Comparison of ENCODE assay signal across 12 cellular contexts in genomic region chr4:40183615-40184411, GRCh38. TPM values are rescaled to one million over a fixed set of nuclear protein-coding genes. Genes with fewer than 3 reads are reported as not detected.
A peak's percentile ranks its signal among the peaks of the same experiment; 100 is the strongest.
DNase-seq lines count a peak whose midpoint lies in the region; ATAC-seq and TF ChIP-seq lines count a peak whose summit lies in the region.
"Had no signal": no experiment of that assay in that cellular context is flagged by ENCODE, and none has a peak within 500 bp of the region (broad histone marks: within the 10 kb centered on the region; RNA-seq: fewer than 3 reads in every experiment).

No MANE protein-coding gene starts in this region.

- peak overlapping the region; percentile 77 for H3K27ac Mint-ChIP-seq in activated T-helper 2 cell treated with anti-CD3 and anti-CD28 coated beads, Interferon-gamma antibody, Interleukin-2, Interleukin-4, amounts not matched to agents 10 μg/mL and 5 μg/mL and 100 μg/mL, durations not matched to agents 14 hours and 24 hours and 36 hours
- H3K27ac Mint-ChIP-seq: nephron had no signal

- no peak overlapping the region for H3K9ac ChIP-seq in neuronal stem cell (ENCODE audit: low read depth, low read length, poor library complexity)

- H3K27ac ChIP-seq in neuronal stem cell (replicated peaks; ENCODE audit: low read length) = no peak overlapping the region
- peak overlapping the region in 1 of 12 donors; percentile 46 for H3K27ac ChIP-seq in heart left ventricle
- H3K27ac ChIP-seq: gastroesophageal sphincter, PC-9 had no signal

- H3K18ac ChIP-seq in neuronal stem cell (ENCODE audit: low read length) = no peak overlapping the region

- no peak for DNase-seq in activated T-helper 2 cell treated with anti-CD3 and anti-CD28 coated beads, Interferon-gamma antibody, Interleukin-2, Interleukin-4, amounts not matched to agents 10 μg/mL and 5 μg/mL and 100 μg/mL, durations not matched to agents 14 hours and 24 hours and 36 hours (ENCODE audit: low spot score)
- no peak for DNase-seq in neuronal stem cell (ENCODE audit: low spot score)
- no peak for DNase-seq in heart left ventricle
- DNase-seq in NCI-H524 (lab: John Stamatoyannopoulos, UW) = no peak
- no peak for DNase-seq in NCI-H82 treated with DMSO at 0.1 percent for 48 hours (lab: John Stamatoyannopoulos, UW; ENCODE audit: unreplicated experiment)
- DNase-seq: Kasumi-1, PC-9 had no signal

- H3K79me1 ChIP-seq in neuronal stem cell (ENCODE audit: low read depth, low read length) = no peaks in the 10 kb centered on the region

- no peaks in the 10 kb centered on the region for H3K27me3 ChIP-seq in neuronal stem cell (ENCODE audit: control insufficient read depth in 3 of 3, insufficient read depth in 3 of 3, low read depth in 1 of 3, low read length in 3 of 3)
- no peaks in the 10 kb centered on the region for H3K27me3 ChIP-seq in heart left ventricle

- H3K23ac ChIP-seq in neuronal stem cell (ENCODE audit: low read depth, low read length, poor library complexity) = no peak overlapping the region

- H4K8ac ChIP-seq in neuronal stem cell (ENCODE audit: low read depth, low read length) = no peak overlapping the region

- no peak overlapping the region for H2BK120ac ChIP-seq in neuronal stem cell (ENCODE audit: low read depth, low read length)

- H3K4me2 ChIP-seq in neuronal stem cell (ENCODE audit: insufficient read depth, low read length, poor library complexity, severe bottlenecking) = no peak overlapping the region
- H3K4me2 ChIP-seq: PC-9 had no signal

- no peak overlapping the region for H2AK5ac ChIP-seq in neuronal stem cell (ENCODE audit: low read depth, low read length)

- no peak overlapping the region for H3K4ac ChIP-seq in neuronal stem cell (ENCODE audit: low read length)

- H3K36me3 ChIP-seq in neuronal stem cell (replicated peaks in 1 of 2; ENCODE audit: control insufficient read depth in 2 of 2, insufficient read depth in 2 of 2, low read length in 2 of 2) (no peaks in the 10 kb centered on the region), heart left ventricle (no peaks in the 10 kb centered on the region)
- H3K36me3 ChIP-seq: gastroesophageal sphincter had no signal

- H3K4me3 Mint-ChIP-seq in activated T-helper 2 cell treated with anti-CD3 and anti-CD28 coated beads, Interferon-gamma antibody, Interleukin-2, Interleukin-4, amounts not matched to agents 10 μg/mL and 5 μg/mL and 100 μg/mL, durations not matched to agents 14 hours and 24 hours and 36 hours (ENCODE audit: low read depth) = peak overlapping the region; percentile 15
- H3K4me3 Mint-ChIP-seq: nephron had no signal

- peak; percentile 48 for ATAC-seq in GM18519 (IDR thresholded peaks at IDR 0.05; ENCODE audit: low FRiP score, unreplicated experiment)
- peak; percentile 41 for ATAC-seq in HG03460 (IDR thresholded peaks at IDR 0.05; ENCODE audit: unreplicated experiment)
- no peak for ATAC-seq in heart left ventricle
- no peak for ATAC-seq in HG02571 (IDR thresholded peaks at IDR 0.05; ENCODE audit: unreplicated experiment)
- ATAC-seq: gastroesophageal sphincter had no signal

- H2BK12ac ChIP-seq in neuronal stem cell (ENCODE audit: low read length) = no peak overlapping the region

- no peak overlapping the region for H2BK5ac ChIP-seq in neuronal stem cell (ENCODE audit: low read length)

- peaks cover 43% of the 10 kb centered on the region for H3K4me1 Mint-ChIP-seq in activated T-helper 2 cell treated with anti-CD3 and anti-CD28 coated beads, Interferon-gamma antibody, Interleukin-2, Interleukin-4, amounts not matched to agents 10 μg/mL and 5 μg/mL and 100 μg/mL, durations not matched to agents 14 hours and 24 hours and 36 hours (ENCODE audit: low read depth)

- H2BK15ac ChIP-seq in neuronal stem cell (ENCODE audit: low read length) = no peak overlapping the region

- intact Hi-C loops in activated T-helper 2 cell treated with anti-CD3 and anti-CD28 coated beads, Interferon-gamma antibody, Interleukin-2, Interleukin-4, amounts not matched to agents 10 μg/mL and 5 μg/mL and 100 μg/mL, durations not matched to agents 14 hours and 24 hours and 36 hours (cut with micrococcal nuclease) = loop anchor here (1.0 to 5.0 kb wide), 4 partner anchors 10 to 443 kb away; partner anchors contain the start of gene RBM47
- intact Hi-C loops in heart left ventricle (cut with DNase I) = no loop called here

- H3K4me1 ChIP-seq in neuronal stem cell (ENCODE audit: control insufficient read depth in 2 of 2, insufficient read depth in 1 of 2, low read depth in 1 of 2, low read length in 2 of 2) = peaks cover 2 to 4% of the 10 kb centered on the region in 2 donors
- H3K4me1 ChIP-seq in heart left ventricle = peaks cover 0 to 36% (median 0%) of the 10 kb centered on the region in 12 donors
- H3K4me1 ChIP-seq: gastroesophageal sphincter had no signal

- no peak for TF ChIP-seq CTCF in heart left ventricle (IDR thresholded peaks at IDR 0.05)

- no peak overlapping the region for H4K91ac ChIP-seq in neuronal stem cell (ENCODE audit: low read depth, low read length, poor library complexity)

- no peaks in the 10 kb centered on the region for H3K9me3 Mint-ChIP-seq in activated T-helper 2 cell treated with anti-CD3 and anti-CD28 coated beads, Interferon-gamma antibody, Interleukin-2, Interleukin-4, amounts not matched to agents 10 μg/mL and 5 μg/mL and 100 μg/mL, durations not matched to agents 14 hours and 24 hours and 36 hours
- H3K9me3 Mint-ChIP-seq: nephron had no signal

- H3K9me3 ChIP-seq in neuronal stem cell (replicated peaks in 1 of 2; ENCODE audit: control insufficient read depth in 2 of 2, insufficient read depth in 1 of 2, low read depth in 1 of 2, low read length in 2 of 2) (peaks cover 0 to 2% of the 10 kb centered on the region in 2 donors), heart left ventricle (no peaks in the 10 kb centered on the region)
- H3K9me3 ChIP-seq: gastroesophageal sphincter had no signal

- H3K27me3 Mint-ChIP-seq in activated T-helper 2 cell treated with anti-CD3 and anti-CD28 coated beads, Interferon-gamma antibody, Interleukin-2, Interleukin-4, amounts not matched to agents 10 μg/mL and 5 μg/mL and 100 μg/mL, durations not matched to agents 14 hours and 24 hours and 36 hours (ENCODE audit: low read depth) = no peaks in the 10 kb centered on the region

- TF ChIP-seq POLR2A in heart left ventricle (IDR thresholded peaks at IDR 0.05) = no peak

- peaks cover 3% of the 10 kb centered on the region for H3K36me3 Mint-ChIP-seq in activated T-helper 2 cell treated with anti-CD3 and anti-CD28 coated beads, Interferon-gamma antibody, Interleukin-2, Interleukin-4, amounts not matched to agents 10 μg/mL and 5 μg/mL and 100 μg/mL, durations not matched to agents 14 hours and 24 hours and 36 hours (ENCODE audit: low read depth)

- H3K4me3 ChIP-seq in neuronal stem cell (ENCODE audit: low read length in 2 of 2) (no peak overlapping the region), heart left ventricle (no peak overlapping the region)
- H3K4me3 ChIP-seq: gastroesophageal sphincter, PC-9 had no signal

- no CpG with 5 or more reads among the region's 12 CpGs for WGBS in neuronal stem cell (ENCODE audit: extremely low coverage in 2 of 2, insufficient read length in 2 of 2, insufficient replicate concordance in 1 of 2), 2 donors
- 89 to 93% (median 91%) methylated on average over 12 of the region's 12 CpGs for WGBS in heart left ventricle, 4 donors

- H2AFZ ChIP-seq in neuronal stem cell (ENCODE audit: low read length) = peak overlapping the region; percentile 48
- H2AFZ ChIP-seq: PC-9 had no signal

- H3K14ac ChIP-seq in neuronal stem cell (ENCODE audit: low read length) = no peak overlapping the region

RNA-seq across cellular contexts. Expression of gene RHOH, which starts 13.0 kb away (rescaled TPM):
- 108 and 120 TPM in 2 replicates for total RNA-seq in activated T-helper 2 cell treated with anti-CD3 and anti-CD28 coated beads, Interferon-gamma antibody, Interleukin-2, Interleukin-4, amounts not matched to agents 10 μg/mL and 5 μg/mL and 100 μg/mL, durations not matched to agents 14 hours and 24 hours and 36 hours
- polyA plus RNA-seq in neuronal stem cell (2013, experiment 1 of 2) = 1.4 TPM
- 0.91 TPM for polyA plus RNA-seq in neuronal stem cell (2013, experiment 2 of 2)
- 1 to 10 TPM in 2 of 9 donors, under 1 TPM in 3, not detected in 4; 0.30 to 6.6 (median 0.63) TPM for total RNA-seq in heart left ventricle
- under 1 TPM in 1 of 2 donors, not detected in 1; 0.35 TPM for polyA plus RNA-seq in heart left ventricle
- total RNA-seq: PC-9 had no signal

Comparison
In these comparisons a context has a peak if more than half of its experiments do, and no peak if none do; other contexts are left out.
1. ATAC-seq: peak in GM18519 (single experiment) and HG03460 (single experiment); none in heart left ventricle (0 of 4) and HG02571 (single experiment).
2. RNA of gene RHOH, which starts 13.0 kb away (total RNA-seq): 108 to 120 TPM in activated T-helper 2 cell treated with anti-CD3 and anti-CD28 coated beads, Interferon-gamma antibody, Interleukin-2, Interleukin-4, amounts not matched to agents 10 μg/mL and 5 μg/mL and 100 μg/mL, durations not matched to agents 14 hours and 24 hours and 36 hours; 0.30 to 6.6 TPM in heart left ventricle; every median in the first group is over 10 times any median in the second.